15 cellular contexts compared by ENCODE assay signal in genomic region chr3:52036222-52036694, GRCh38. TPM values are rescaled to one million over a fixed set of nuclear protein-coding genes. Genes with fewer than 3 reads are reported as not detected.
DNase-seq lines count a peak whose midpoint lies in the region; ATAC-seq and TF ChIP-seq lines count a peak whose summit lies in the region.
"Had no signal": no experiment of that assay in that cellular context is flagged by ENCODE, and none has a peak within 500 bp of the region (broad histone marks: within the 10 kb centered on the region; RNA-seq: fewer than 3 reads in every experiment).

No MANE protein-coding gene starts in this region.

- H3F3A ChIP-seq in GM23248 (ENCODE audit: insufficient read depth), result no peaks in the 10 kb centered on the region

- H3K27me3 ChIP-seq in BE2C, result no peaks in the 10 kb centered on the region
- H3K27me3 ChIP-seq in GM23248 (replicated peaks; ENCODE audit: insufficient read depth), result no peaks in the 10 kb centered on the region
- H3K27me3 ChIP-seq in H7 (ENCODE audit: control insufficient read depth, insufficient read depth, low read length), result no peaks in the 10 kb centered on the region
- H3K27me3 ChIP-seq: sigmoid colon, testis had no signal

- ATAC-seq in GM18511 (IDR thresholded peaks at IDR 0.05; ENCODE audit: unreplicated experiment) (peak; percentile 91), GM19452 (IDR thresholded peaks at IDR 0.05; ENCODE audit: unreplicated experiment) (peak; percentile 72), HG03060 (IDR thresholded peaks at IDR 0.05; ENCODE audit: low read depth, unreplicated experiment) (peak; percentile 61)

- no peak overlapping the region for H2AFZ ChIP-seq in GM23248

- H3K9me3 ChIP-seq in BE2C, result no peaks in the 10 kb centered on the region
- H3K9me3 ChIP-seq in GM23248 (ENCODE audit: low read depth), result no peaks in the 10 kb centered on the region
- H3K9me3 ChIP-seq: sigmoid colon, testis had no signal

- no peaks in the 10 kb centered on the region for H4K20me1 ChIP-seq in GM23248 (ENCODE audit: insufficient read depth)

- H3K79me2 ChIP-seq in GM23248 (ENCODE audit: insufficient read depth), result no peaks in the 10 kb centered on the region

- H3K36me3 ChIP-seq in BE2C, result no peaks in the 10 kb centered on the region; the same call in 1 of the 2 replicates
- no peaks in the 10 kb centered on the region for H3K36me3 ChIP-seq in GM23248 (ENCODE audit: low read depth)
- no peaks in the 10 kb centered on the region for H3K36me3 ChIP-seq in H7 (replicated peaks; ENCODE audit: control insufficient read depth, insufficient read depth, low read length)
- H3K36me3 ChIP-seq: sigmoid colon had no signal

- H3K9me2 ChIP-seq in GM23248 (ENCODE audit: insufficient read depth), result no peaks in the 10 kb centered on the region

- H3K4me2 ChIP-seq in GM23248 (ENCODE audit: unreplicated experiment), result no peak overlapping the region

- H3K9ac ChIP-seq in GM23248, result no peak overlapping the region

- TF ChIP-seq CTCF in BE2C (IDR thresholded peaks at IDR 0.05; ENCODE audit: low read depth, low read length), result no peak

- peak in 1 of 61 donors; percentile 63 for DNase-seq in caudate nucleus (lab: John Stamatoyannopoulos, UW)
- DNase-seq in NCI-H1930 (lab: John Stamatoyannopoulos, UW), result no peak
- no peak for DNase-seq in BE2C
- DNase-seq in GM23248, result no peak
- DNase-seq in H7, result no peak
- DNase-seq: activated CD8-positive, alpha-beta memory T cell treated with anti-CD3 and anti-CD28 coated beads for 24 hours; GDM1; NCI-H1092 treated with DMSO at 0.1 percent for 48 hours; NCI-H748 treated with DMSO at 0.1 percent for 48 hours; SHP77 treated with DMSO at 0.1 percent for 48 hours; sigmoid colon; testis had no signal

- no peak overlapping the region for H3K4me3 ChIP-seq in BE2C (ENCODE audit: low read depth, low read length)
- H3K4me3 ChIP-seq in GM23248, result no peak overlapping the region
- no peak overlapping the region for H3K4me3 ChIP-seq in H7 (ENCODE audit: insufficient read depth, low read depth, low read length)
- H3K4me3 ChIP-seq: sigmoid colon, testis had no signal

- in situ Hi-C loops in GM23248 (cut with MboI), result no loop called here

- H3K4me1 ChIP-seq in BE2C (peaks cover 18% of the 10 kb centered on the region), GM23248 (ENCODE audit: insufficient read depth) (no peaks in the 10 kb centered on the region)
- H3K4me1 ChIP-seq: sigmoid colon had no signal

- WGBS in GM23248 (ENCODE audit: low coverage in 1 of 2, low lambda C conversion rate in 2 of 2, missing lambda C conversion rate in 2 of 2), 2 experiments, result 80 to 86% methylated on average over 5 of the region's 5 CpGs

- peak overlapping the region; percentile 97 for H3K27ac ChIP-seq in caudate nucleus (ENCODE audit: low read depth, low read length)
- H3K27ac ChIP-seq in GM23248, result no peak overlapping the region
- H3K27ac ChIP-seq: sigmoid colon, testis had no signal

RNA-seq across cellular contexts. Expression of gene DUSP7, which starts 20.1 kb away (rescaled TPM):
- polyA plus RNA-seq in BE2C (2012; ENCODE audit: insufficient read depth, insufficient read length, low read depth), result 56.0 TPM
- total RNA-seq in GM23248 (2014; rRNA removed; shearing (Covaris generic)), result 12.4 and 17.7 TPM in 2 replicates
- polyA plus RNA-seq in GM23248 (2016; fragmentation: Nextera tagmentation; extraction: Ambion mirVana), result 5.1 and 5.8 TPM in 2 replicates
- total RNA-seq in H7 (2014; rRNA removed; shearing (Covaris generic)), result 19.5 and 21.7 TPM in 2 replicates

RNA-seq across cellular contexts. Expression of gene RPL29, which starts 40.6 kb away (rescaled TPM):
- polyA plus RNA-seq in BE2C (2012; ENCODE audit: insufficient read depth, insufficient read length, low read depth), result 1,880 TPM
- 965 and 1,164 TPM in 2 replicates for total RNA-seq in GM23248 (2014; rRNA removed; shearing (Covaris generic))
- polyA plus RNA-seq in GM23248 (2016; fragmentation: Nextera tagmentation; extraction: Ambion mirVana), result 665 and 690 TPM in 2 replicates
- total RNA-seq in H7 (2014; rRNA removed; shearing (Covaris generic)), result 1,001 and 1,107 TPM in 2 replicates

RNA-seq across cellular contexts. Expression of gene ACY1, which starts 52.9 kb away (rescaled TPM):
- 18.6 TPM for polyA plus RNA-seq in BE2C (2012; ENCODE audit: insufficient read depth, insufficient read length, low read depth)
- total RNA-seq in GM23248 (2014; rRNA removed; shearing (Covaris generic)), result 66.6 and 73.6 TPM in 2 replicates
- 35.8 and 38.1 TPM in 2 replicates for polyA plus RNA-seq in GM23248 (2016; fragmentation: Nextera tagmentation; extraction: Ambion mirVana)
- 97.7 and 101 TPM in 2 replicates for total RNA-seq in H7 (2014; rRNA removed; shearing (Covaris generic))
